Comparison of ENCODE assay signal across 8 cellular contexts in the genomic region with DNA sequence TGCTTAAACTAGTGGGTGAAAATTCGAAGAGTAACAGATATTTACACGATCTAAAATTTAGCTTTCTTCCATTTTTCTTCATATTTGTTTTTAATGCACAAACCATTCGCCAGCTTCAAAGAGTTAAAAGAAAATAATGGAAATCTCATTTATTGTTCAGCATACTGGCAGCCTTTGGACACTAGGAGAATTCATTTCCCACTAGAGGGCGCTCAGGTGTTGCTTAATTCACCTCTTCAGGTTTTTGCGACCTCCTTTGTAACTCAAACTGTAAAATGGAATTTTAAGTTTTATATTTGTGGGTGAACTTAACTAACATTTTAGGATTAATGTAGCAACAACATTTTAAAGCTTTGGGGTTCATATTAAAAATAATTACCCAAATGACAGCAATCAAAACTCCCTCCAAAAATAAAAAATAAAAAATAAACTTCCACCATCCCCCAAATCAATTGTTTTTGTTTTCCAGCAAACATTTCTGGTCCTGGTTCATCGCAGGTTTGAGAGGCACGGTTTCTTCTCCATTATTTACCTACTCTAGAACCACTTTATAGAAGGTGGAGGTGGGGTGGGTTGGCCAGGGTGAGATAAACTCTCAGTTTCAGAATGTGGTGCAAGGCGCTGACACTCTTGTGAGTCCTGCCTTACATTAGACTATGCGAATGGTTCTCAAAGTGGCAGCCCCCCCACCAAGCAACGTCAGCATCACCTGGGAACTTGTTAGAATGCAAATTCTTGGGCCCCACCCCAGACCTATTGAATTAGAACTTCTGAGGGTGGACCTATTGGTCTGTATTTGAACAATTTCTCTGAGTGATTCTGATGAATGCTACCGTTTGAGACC. TPM values are rescaled to one million over a fixed set of nuclear protein-coding genes. Genes with fewer than 3 reads are reported as not detected.
DNase-seq lines count a peak whose midpoint lies in the region; TF ChIP-seq lines count a peak whose summit lies in the region.

No MANE protein-coding gene starts in this region.

- H3K27me3 Mint-ChIP-seq in H9 (ENCODE audit: low read depth) (no peaks in the 10 kb centered on the region), mesothelial cell of epicardium (ENCODE audit: low read depth) (no peaks in the 10 kb centered on the region)

- H2BK20ac ChIP-seq in H9 (ENCODE audit: low read depth, low read length, poor library complexity, severe bottlenecking) = no peak overlapping the region

- H3K79me1 ChIP-seq in H9 (ENCODE audit: insufficient read depth, low read depth, low read length, poor library complexity, severe bottlenecking) = no peaks in the 10 kb centered on the region

- H3K14ac ChIP-seq in H9 (ENCODE audit: insufficient read depth, low read length) = no peak overlapping the region; the same call in 1 of the 2 replicates

- H2AK5ac ChIP-seq in H9 (ENCODE audit: insufficient read length, low read length) = no peak overlapping the region

- no peak overlapping the region for H4K8ac ChIP-seq in H9 (replicated peaks; ENCODE audit: insufficient read length, low read depth, low read length)

- no peak overlapping the region for H3K27ac ChIP-seq in H9 (ENCODE audit: insufficient read length, low read depth, low read length)
- H3K27ac ChIP-seq in thyroid gland = no peak overlapping the region

- no CpG with 5 or more reads among the region's 11 CpGs for WGBS in H9 (ENCODE audit: extremely low coverage, insufficient read length, low lambda C conversion rate)
- 25 to 26% methylated on average over 11 of the region's 11 CpGs for WGBS in thyroid gland, 2 donors

- no peak overlapping the region for H4K91ac ChIP-seq in H9 (ENCODE audit: insufficient read length, low read depth, low read length)

- no peak overlapping the region for H3K18ac ChIP-seq in H9 (ENCODE audit: insufficient read length, low read depth, low read length)

- TF ChIP-seq POLR2A in thyroid gland (IDR thresholded peaks at IDR 0.05) = no peak

- no peak overlapping the region for H3K23ac ChIP-seq in H9 (ENCODE audit: insufficient read length, low read depth, low read length)

- H3K4me2 ChIP-seq in H9 (ENCODE audit: insufficient read depth, insufficient read length, low read length) = peak overlapping the region; percentile 44

- H3K56ac ChIP-seq in H9 (ENCODE audit: insufficient read length, low read depth, low read length) = no peak overlapping the region

- no peaks in the 10 kb centered on the region for H3K9me3 Mint-ChIP-seq in H9
- H3K9me3 Mint-ChIP-seq in mesothelial cell of epicardium = no peaks in the 10 kb centered on the region

- TF ChIP-seq CTCF in H9 (conservative IDR thresholded peaks at IDR 0.05) = peak; percentile 93
- TF ChIP-seq CTCF in mesothelial cell of epicardium (IDR thresholded peaks at IDR 0.05; ENCODE audit: unreplicated experiment) = peak; percentile 85
- peak; percentile 47 to 85 (median 78) for TF ChIP-seq CTCF in thyroid gland (IDR thresholded peaks at IDR 0.05)

- no peaks in the 10 kb centered on the region for H3K27me3 ChIP-seq in H9 (ENCODE audit: insufficient read depth, low read length)
- no peaks in the 10 kb centered on the region for H3K27me3 ChIP-seq in thyroid gland

- H3K27ac Mint-ChIP-seq in H9 (no peak overlapping the region), mesothelial cell of epicardium (no peak overlapping the region)

- H3K9me3 ChIP-seq in H9 (ENCODE audit: control insufficient read depth, low read depth, low read length) (no peaks in the 10 kb centered on the region), thyroid gland (no peaks in the 10 kb centered on the region)

- H3K4me1 Mint-ChIP-seq in H9 (peaks cover 13 to 23% of the 10 kb centered on the region in 2 experiments), mesothelial cell of epicardium (peaks cover 17% of the 10 kb centered on the region)

- DNase-seq in DMS 273 (lab: John Stamatoyannopoulos, UW; ENCODE audit: unreplicated experiment) = peak; percentile 89
- no peak for DNase-seq in DMS 273 treated with DMSO at 0.1 percent for 48 hours (lab: John Stamatoyannopoulos, UW)
- peak; percentile 42 for DNase-seq in H9
- DNase-seq in NCI-H1694 (lab: John Stamatoyannopoulos, UW) = peak; percentile 77
- peak; percentile 14 for DNase-seq in T-helper 9 cell
- peak; percentile 1 for DNase-seq in effector CD8-positive, alpha-beta T cell (lab: John Stamatoyannopoulos, UW)
- DNase-seq in mesothelial cell of epicardium (ENCODE audit: low spot score in 2 of 2, unreplicated experiment in 2 of 2) = peak in 1 of 2 experiments; percentile 59
- peak; percentile 53 to 55 for DNase-seq in thyroid gland

- H3K4me3 ChIP-seq in thyroid gland (replicated peaks in 1 of 3) = no peak overlapping the region

- no peak overlapping the region for H3K9ac ChIP-seq in H9 (ENCODE audit: extremely low read depth, insufficient read length, low read length)

- H3K36me3 Mint-ChIP-seq in H9 (ENCODE audit: insufficient read depth in 1 of 3, low read depth in 3 of 3) (no peaks in the 10 kb centered on the region), mesothelial cell of epicardium (no peaks in the 10 kb centered on the region)

- H3K4me3 Mint-ChIP-seq in H9 = no peak overlapping the region
- no peak overlapping the region for H3K4me3 Mint-ChIP-seq in mesothelial cell of epicardium

- no peaks in the 10 kb centered on the region for H3K79me2 ChIP-seq in H9 (ENCODE audit: insufficient read depth, low read length)

- H3K4ac ChIP-seq in H9 (ENCODE audit: low read depth, low read length) = no peak overlapping the region

- no peak overlapping the region for H2BK15ac ChIP-seq in H9 (ENCODE audit: low read depth, low read length)

- H3K4me1 ChIP-seq in H9 (ENCODE audit: insufficient read depth, low read length) (no peaks in the 10 kb centered on the region; the same call in 1 of the 2 replicates), thyroid gland (peaks cover 0 to 4% of the 10 kb centered on the region in 2 donors)

- intact Hi-C loops in thyroid gland (cut with DNase I) = no loop called here

- H2BK12ac ChIP-seq in H9 (ENCODE audit: insufficient read length, low read depth, low read length) = no peak overlapping the region

- no peaks in the 10 kb centered on the region for H3K36me3 ChIP-seq in thyroid gland

- no peaks in the 10 kb centered on the region for H3K23me2 ChIP-seq in H9 (ENCODE audit: insufficient read length, low read depth, low read length, poor library complexity, severe bottlenecking)

- peak overlapping the region; percentile 95 for H2AFZ ChIP-seq in H9 (ENCODE audit: low read length)

- H2BK120ac ChIP-seq in H9 (ENCODE audit: low read depth, low read length, poor library complexity, severe bottlenecking) = peak overlapping the region; percentile 61

- no peak overlapping the region for H4K5ac ChIP-seq in H9 (ENCODE audit: insufficient read length, low read depth, low read length)

- H4K20me1 ChIP-seq in H9 (ENCODE audit: control insufficient read depth, insufficient read depth, insufficient read length) = no peaks in the 10 kb centered on the region

- H3T11ph ChIP-seq in H9 (ENCODE audit: low read length) = no peak overlapping the region

- H2BK5ac ChIP-seq in H9 (ENCODE audit: insufficient read length, low read length) = no peak overlapping the region

RNA-seq across cellular contexts. Expression of gene PNPT1, which starts 24.7 kb away (rescaled TPM):
- total RNA-seq in H9 (2021) = 33.4 and 36.3 TPM in 2 replicates
- 21.9 to 28.3 TPM (median 26.5 TPM) in 3 replicates for total RNA-seq in mesothelial cell of epicardium
- 10 to 100 TPM; 15.5 to 21.0 (median 20.6) TPM for total RNA-seq in thyroid gland
